Comparison of ENCODE assay signal across 13 cellular contexts in the genomic region with DNA sequence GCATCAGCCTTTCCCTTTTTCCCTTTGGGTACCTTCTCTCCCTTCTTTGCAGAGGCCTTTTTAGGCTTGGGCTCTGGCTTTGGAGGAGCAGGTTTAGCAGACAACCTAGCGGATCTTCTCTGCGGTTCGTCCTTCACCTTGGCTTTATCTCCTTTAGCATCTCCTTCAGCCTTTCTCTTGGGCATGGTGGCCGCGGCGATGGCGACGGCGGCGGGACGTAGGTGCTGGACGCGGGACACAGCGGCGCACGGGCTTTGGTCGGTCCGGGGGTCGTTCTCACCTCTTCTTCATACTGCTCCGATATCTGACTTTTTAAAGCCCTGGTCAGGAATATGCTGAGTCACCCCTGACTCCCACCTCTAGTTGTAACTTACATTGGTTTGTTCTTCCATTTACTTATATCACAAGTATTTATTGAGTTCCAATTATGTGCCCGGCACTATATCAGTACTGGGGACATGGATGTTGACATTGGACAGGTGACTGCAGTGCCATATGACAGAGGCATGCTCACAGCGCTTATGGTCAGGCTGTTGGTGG. TPM values are rescaled to one million over a fixed set of nuclear protein-coding genes. Genes with fewer than 3 reads are reported as not detected.
DNase-seq lines count a peak whose midpoint lies in the region; ATAC-seq and TF ChIP-seq lines count a peak whose summit lies in the region.
"Had no signal": no experiment of that assay in that cellular context is flagged by ENCODE, and none has a peak within 500 bp of the region (broad histone marks: within the 10 kb centered on the region; RNA-seq: fewer than 3 reads in every experiment).

No MANE protein-coding gene starts in this region.

- peaks cover 12 to 24% (median 17%) of the 10 kb centered on the region in 3 donors for H3K4me1 Mint-ChIP-seq in IgD-negative memory B cell
- H3K4me1 Mint-ChIP-seq in endothelial cell (ENCODE audit: unreplicated experiment), result peaks cover 5% of the 10 kb centered on the region
- peaks cover 8% of the 10 kb centered on the region for H3K4me1 Mint-ChIP-seq in activated naive CD8-positive, alpha-beta T cell treated with anti-CD3 and anti-CD28 coated beads for 36 hours

- H3K27me3 Mint-ChIP-seq in IgD-negative memory B cell (no peaks in the 10 kb centered on the region), endothelial cell (ENCODE audit: unreplicated experiment) (peaks cover 2% of the 10 kb centered on the region)
- no peaks in the 10 kb centered on the region for H3K27me3 Mint-ChIP-seq in activated naive CD8-positive, alpha-beta T cell treated with anti-CD3 and anti-CD28 coated beads for 36 hours
- H3K27me3 Mint-ChIP-seq: CD8-positive, alpha-beta memory T cell had no signal

- H3K27ac Mint-ChIP-seq in activated naive CD4-positive, alpha-beta T cell treated with anti-CD3 and anti-CD28 coated beads, Interleukin-2, amount 50 U/mL, for 72 hours, result peak overlapping the region; percentile 25 to 29
- H3K27ac Mint-ChIP-seq in IgD-negative memory B cell (peak overlapping the region in 2 of 3 donors; percentile 9 to 66), endothelial cell (ENCODE audit: unreplicated experiment) (peak overlapping the region; percentile 3)
- no peak overlapping the region for H3K27ac Mint-ChIP-seq in activated naive CD8-positive, alpha-beta T cell treated with anti-CD3 and anti-CD28 coated beads for 36 hours

- in situ Hi-C loops in G401 (cut with HindIII; ENCODE audit: low sequenced_read_pairs), result no loop called here

- no peak for DNase-seq in activated naive CD4-positive, alpha-beta T cell treated with anti-CD3 and anti-CD28 coated beads, Interleukin-2, amount 50 U/mL, for 72 hours (ENCODE audit: low spot score in 2 of 2)
- no peak for DNase-seq in activated naive CD4-positive, alpha-beta T cell treated with Interleukin-2 at 50 U/mL for 16 hours
- no peak for DNase-seq in endothelial cell (ENCODE audit: low spot score)
- no peak for DNase-seq in activated naive CD8-positive, alpha-beta T cell treated with anti-CD3 and anti-CD28 coated beads for 36 hours
- no peak for DNase-seq in posterior cingulate gyrus
- no peak for DNase-seq in G401 (ENCODE audit: low spot score)
- DNase-seq: BE2C; CD8-positive, alpha-beta memory T cell; DND-41; GF-D8; NCI-H187 treated with DMSO at 0.1 percent for 48 hours; NCI-H446 had no signal

- no peaks in the 10 kb centered on the region for H3K36me3 Mint-ChIP-seq in activated naive CD4-positive, alpha-beta T cell treated with anti-CD3 and anti-CD28 coated beads, Interleukin-2, amount 50 U/mL, for 72 hours
- H3K36me3 Mint-ChIP-seq in IgD-negative memory B cell, result peaks cover 2% of the 10 kb centered on the region
- H3K36me3 Mint-ChIP-seq in endothelial cell (ENCODE audit: low read depth, unreplicated experiment), result no peaks in the 10 kb centered on the region
- H3K36me3 Mint-ChIP-seq in activated naive CD8-positive, alpha-beta T cell treated with anti-CD3 and anti-CD28 coated beads for 36 hours, result no peaks in the 10 kb centered on the region
- H3K36me3 Mint-ChIP-seq: CD8-positive, alpha-beta memory T cell had no signal

- no peaks in the 10 kb centered on the region for H3K9me3 Mint-ChIP-seq in activated naive CD4-positive, alpha-beta T cell treated with anti-CD3 and anti-CD28 coated beads, Interleukin-2, amount 50 U/mL, for 72 hours
- H3K9me3 Mint-ChIP-seq in IgD-negative memory B cell (no peaks in the 10 kb centered on the region), endothelial cell (ENCODE audit: unreplicated experiment) (no peaks in the 10 kb centered on the region)
- H3K9me3 Mint-ChIP-seq in activated naive CD8-positive, alpha-beta T cell treated with anti-CD3 and anti-CD28 coated beads for 36 hours, result no peaks in the 10 kb centered on the region
- H3K9me3 Mint-ChIP-seq: CD8-positive, alpha-beta memory T cell had no signal

- H3K4me3 Mint-ChIP-seq in IgD-negative memory B cell (peak overlapping the region in 1 of 4 donors; percentile 55), endothelial cell (ENCODE audit: unreplicated experiment) (no peak overlapping the region)
- H3K4me3 Mint-ChIP-seq in activated naive CD8-positive, alpha-beta T cell treated with anti-CD3 and anti-CD28 coated beads for 36 hours, result no peak overlapping the region
- H3K4me3 Mint-ChIP-seq: CD8-positive, alpha-beta memory T cell had no signal

- TF ChIP-seq CTCF in endothelial cell (IDR thresholded peaks at IDR 0.05; ENCODE audit: unreplicated experiment), result no peak

- ATAC-seq in activated naive CD4-positive, alpha-beta T cell treated with anti-CD3 and anti-CD28 coated beads, Interleukin-2, amount 50 U/mL, for 72 hours, result no peak

- intact Hi-C loops in posterior cingulate gyrus (cut with DNase I), result no loop called here

RNA-seq across cellular contexts. Expression of a gene that starts 43.1 kb away (rescaled TPM):
- total RNA-seq in activated naive CD4-positive, alpha-beta T cell treated with anti-CD3 and anti-CD28 coated beads, Interleukin-2, amount 50 U/mL, for 72 hours, result 10 to 100 TPM in 1 of 2 donors, 1 to 10 TPM in 1; 2.6 to 18.9 TPM
- 117 TPM for polyA plus RNA-seq in IgD-negative memory B cell
- 41.1 TPM for total RNA-seq in endothelial cell (ENCODE audit: unreplicated experiment)
- total RNA-seq in activated naive CD8-positive, alpha-beta T cell treated with anti-CD3 and anti-CD28 coated beads for 36 hours, result 1 to 10 TPM; 2.4 TPM
- 5.1 and 5.6 TPM in 2 replicates for total RNA-seq in G401 (2014; rRNA removed; shearing (Covaris generic))

RNA-seq across cellular contexts. Expression of a gene that starts 51.8 kb away (rescaled TPM):
- total RNA-seq in activated naive CD4-positive, alpha-beta T cell treated with anti-CD3 and anti-CD28 coated beads, Interleukin-2, amount 50 U/mL, for 72 hours, result 10 to 100 TPM; 17.6 to 20.3 TPM
- 12.3 TPM for polyA plus RNA-seq in IgD-negative memory B cell
- total RNA-seq in endothelial cell (ENCODE audit: unreplicated experiment), result 16.0 TPM
- total RNA-seq in activated naive CD8-positive, alpha-beta T cell treated with anti-CD3 and anti-CD28 coated beads for 36 hours, result 10 to 100 TPM; 21.9 to 26.7 TPM
- total RNA-seq in G401 (2014; rRNA removed; shearing (Covaris generic)), result 23.3 and 61.3 TPM in 2 replicates

RNA-seq across cellular contexts. Expression of a gene that starts 51.9 kb away (rescaled TPM):
- total RNA-seq in activated naive CD4-positive, alpha-beta T cell treated with anti-CD3 and anti-CD28 coated beads, Interleukin-2, amount 50 U/mL, for 72 hours, result 10 to 100 TPM; 24.1 to 28.9 TPM
- polyA plus RNA-seq in IgD-negative memory B cell, result 5.4 TPM
- 23.9 TPM for total RNA-seq in endothelial cell (ENCODE audit: unreplicated experiment)
- total RNA-seq in activated naive CD8-positive, alpha-beta T cell treated with anti-CD3 and anti-CD28 coated beads for 36 hours, result 10 to 100 TPM; 24.6 to 24.9 TPM
- total RNA-seq in G401 (2014; rRNA removed; shearing (Covaris generic)), result 18.7 and 18.9 TPM in 2 replicates
